ENCODE assay signal across 18 cellular contexts in genomic region chr16:35745821-35746248, GRCh38.
"Had no signal": no experiment of that assay in that cellular context is flagged by ENCODE, and none has a peak within 500 bp of the region (broad histone marks: within the 10 kb centered on the region; RNA-seq: fewer than 3 reads in every experiment).

No MANE protein-coding gene starts in this region.

- H3K4me1 ChIP-seq: colonic mucosa, esophagus squamous epithelium, gastroesophageal sphincter, sigmoid colon, stomach, transverse colon had no signal

- H3K27ac Mint-ChIP-seq: naive thymus-derived CD8-positive, alpha-beta T cell had no signal

- H3K27me3 ChIP-seq: colonic mucosa, esophagus squamous epithelium, gastroesophageal sphincter, neutrophil, sigmoid colon, stomach, transverse colon had no signal

- H3K27ac ChIP-seq: colonic mucosa, dorsolateral prefrontal cortex, esophagus squamous epithelium, gastroesophageal sphincter, neutrophil, sigmoid colon, stomach, thoracic aorta, transverse colon had no signal

- DNase-seq: colonic mucosa; dorsolateral prefrontal cortex; effector CD8-positive, alpha-beta T cell; esophagus squamous epithelium; foreskin fibroblast; glutamatergic neuron; left colon; mesendoderm; naive thymus-derived CD8-positive, alpha-beta T cell; sigmoid colon; stimulated activated CD4-positive, alpha-beta T cell treated with anti-CD3 and anti-CD28 coated beads, Interleukin-12 subunit alpha, Interleukin-12 subunit beta, amount 100 ng/mL, for 4 hours; stimulated activated naive CD4-positive, alpha-beta T cell; stomach; substantia nigra; transverse colon had no signal

- H3K9me3 ChIP-seq: colonic mucosa, neutrophil, thoracic aorta had no signal

- H3K4me3 ChIP-seq: colonic mucosa, dorsolateral prefrontal cortex, esophagus squamous epithelium, gastroesophageal sphincter, sigmoid colon, stomach, thoracic aorta, transverse colon had no signal

- H3K27me3 Mint-ChIP-seq: naive thymus-derived CD8-positive, alpha-beta T cell had no signal

- H3K36me3 ChIP-seq: colonic mucosa, esophagus squamous epithelium, gastroesophageal sphincter, neutrophil, sigmoid colon, stomach, thoracic aorta, transverse colon had no signal

- H3K4me3 Mint-ChIP-seq: naive thymus-derived CD8-positive, alpha-beta T cell had no signal

- ATAC-seq: gastroesophageal sphincter; left colon; naive thymus-derived CD8-positive, alpha-beta T cell had no signal
